ENCODE assay signal across 1 cellular context in genomic region chr18:23719634-23720201, GRCh38.
TF ChIP-seq lines count a peak whose summit lies in the region.

No MANE protein-coding gene starts in this region.

TF ChIP-seq in HEK293, 187 proteins besides CTCF, POLR2A, EP300 and RAD21 (continued from another document):
- no peak for TF ChIP-seq PRDM4 (tag by site-specific recombination; IDR thresholded peaks at IDR 0.05)
- peak; percentile 78 for TF ChIP-seq PRDM10 (tag by site-specific recombination; IDR thresholded peaks at IDR 0.05)
- TF ChIP-seq ZNF366 (tag by site-specific recombination; conservative IDR thresholded peaks at IDR 0.05) = peak; percentile 61
- TF ChIP-seq KLF8 (tag by site-specific recombination; IDR thresholded peaks at IDR 0.05) = peak; percentile 46; the same call in 1 of the 2 replicates
- TF ChIP-seq ZEB2 (tag by site-specific recombination; IDR thresholded peaks at IDR 0.05) = peak; percentile 86
- TF ChIP-seq ZNF600 (tag by site-specific recombination; IDR thresholded peaks at IDR 0.05) = peak; percentile 57; the same call in 1 of the 2 replicates
- TF ChIP-seq PRDM6 (tag by site-specific recombination; IDR thresholded peaks at IDR 0.05) = no peak
- TF ChIP-seq INSM2 (tag by site-specific recombination; IDR thresholded peaks at IDR 0.05) = peak; percentile 38; the same call in 1 of the 2 replicates
- peak; percentile 63 for TF ChIP-seq GLIS1 (tag by site-specific recombination; IDR thresholded peaks at IDR 0.05)
